ENCODE assay signal across 12 cellular contexts in genomic region chr2:209619782-209620181, GRCh38.
A peak's percentile ranks its signal among the peaks of the same experiment; 100 is the strongest.
DNase-seq lines count a peak whose midpoint lies in the region; ATAC-seq and TF ChIP-seq lines count a peak whose summit lies in the region.
"Had no signal": no experiment of that assay in that cellular context is flagged by ENCODE, and none has a peak within 500 bp of the region (broad histone marks: within the 10 kb centered on the region; RNA-seq: fewer than 3 reads in every experiment).

No MANE protein-coding gene starts in this region.

- no peak for TF ChIP-seq POLR2A in right lobe of liver (IDR thresholded peaks at IDR 0.05)

- TF ChIP-seq CTCF in GM10248 (IDR thresholded peaks at IDR 0.05; ENCODE audit: control extremely low read depth, extremely low read depth, low read depth, missing control alignments) (no peak), epithelial cell of esophagus (IDR thresholded peaks at IDR 0.05; ENCODE audit: insufficient read depth, low read depth, low read length, missing control alignments) (no peak), right lobe of liver (IDR thresholded peaks at IDR 0.05) (no peak)

- no peak overlapping the region for H3K27ac ChIP-seq in right lobe of liver
- H3K27ac ChIP-seq: coronary artery, spleen had no signal

- DNase-seq in GM10248 (ENCODE audit: extremely low spot score) (peak; percentile 2), HCEC 1CT (peak; percentile 59), MV-4-11 (lab: John Stamatoyannopoulos, UW) (peak; percentile 99), epithelial cell of esophagus (ENCODE audit: low read depth) (peak; percentile 23), right lobe of liver (no peak), LoVo (ENCODE audit: low spot score) (no peak), NCI-H345 (lab: John Stamatoyannopoulos, UW) (no peak)
- DNase-seq: activated CD8-positive, alpha-beta memory T cell treated with anti-CD3 and anti-CD28 coated beads, Interleukin-2, amount 10 ng/mL, durations not matched to agents 7 days and 5 days; Calu3; spleen had no signal

- CTCF ChIA-PET in GM10248 (lab: Yijun Ruan, JAX) = interaction anchor here (0.8 to 2.2 kb wide), 6 partner anchors 8 to 29 kb away, joined by 3 to 7 read pairs (median 4); no protein-coding TSS in a partner anchor

- intact Hi-C loops in right lobe of liver (cut with DNase I) = no loop called here

- H3K4me3 ChIP-seq in epithelial cell of esophagus (ENCODE audit: low read length) (no peak overlapping the region), right lobe of liver (no peak overlapping the region)
- H3K4me3 ChIP-seq: coronary artery, spleen had no signal

- H3K9me3 ChIP-seq in right lobe of liver = no peaks in the 10 kb centered on the region

- POLR2A ChIA-PET in GM10248 (lab: Yijun Ruan, JAX) = no interaction called here

- H3K36me3 ChIP-seq in right lobe of liver = no peaks in the 10 kb centered on the region
- H3K36me3 ChIP-seq: spleen had no signal

- H3K27me3 ChIP-seq in right lobe of liver = no peaks in the 10 kb centered on the region
- H3K27me3 ChIP-seq: spleen had no signal

- ATAC-seq in SK-N-SH treated with all-trans-retinoic acid at 6 μM for 48 hours (no peak; the same call in 2 of the 3 replicates), right lobe of liver (no peak)
- ATAC-seq: activated CD8-positive, alpha-beta memory T cell treated with anti-CD3 and anti-CD28 coated beads, Interleukin-2, amount 10 ng/mL, durations not matched to agents 7 days and 5 days had no signal

- peaks cover 0 to 6% (median 0%) of the 10 kb centered on the region in 4 donors for H3K4me1 ChIP-seq in right lobe of liver
- H3K4me1 ChIP-seq: spleen had no signal

TF ChIP-seq in SK-N-SH treated with all-trans-retinoic acid at 6 μM for 48 hours, 23 proteins besides CTCF, POLR2A, EP300 and RAD21:
- no peak for TF ChIP-seq CREB5 (CRISPR knock-in tag; IDR thresholded peaks at IDR 0.05; ENCODE audit: low read depth)
- no peak for TF ChIP-seq ZFP3 (CRISPR knock-in tag; IDR thresholded peaks at IDR 0.05)
- no peak for TF ChIP-seq ZC3H10 (CRISPR knock-in tag; IDR thresholded peaks at IDR 0.05)
- TF ChIP-seq ZNF70 (CRISPR knock-in tag; IDR thresholded peaks at IDR 0.05) = no peak
- no peak for TF ChIP-seq RARB (CRISPR knock-in tag; IDR thresholded peaks at IDR 0.05)
- no peak for TF ChIP-seq ARNTL (CRISPR knock-in tag; IDR thresholded peaks at IDR 0.05; ENCODE audit: borderline replicate concordance, low read depth)
- TF ChIP-seq OSR1 (CRISPR knock-in tag; IDR thresholded peaks at IDR 0.05) = no peak
- no peak for TF ChIP-seq ZFP30 (CRISPR knock-in tag; IDR thresholded peaks at IDR 0.05)
- TF ChIP-seq SNAI2 (CRISPR knock-in tag; IDR thresholded peaks at IDR 0.05) = no peak
- no peak for TF ChIP-seq PATZ1 (CRISPR knock-in tag; IDR thresholded peaks at IDR 0.05; ENCODE audit: borderline replicate concordance)
- no peak for TF ChIP-seq ISL1 (CRISPR knock-in tag; IDR thresholded peaks at IDR 0.05)
- no peak for TF ChIP-seq CSDC2 (CRISPR knock-in tag; IDR thresholded peaks at IDR 0.05)

Comparison
In these comparisons a context has a peak if more than half of its experiments do, and no peak if none do; other contexts are left out.
1. DNase-seq: peak in GM10248 (single experiment), HCEC 1CT (single experiment), MV-4-11 (single experiment) and epithelial cell of esophagus (single experiment); none in right lobe of liver (0 of 3), LoVo (single experiment) and NCI-H345 (single experiment).